ENCODE assay signal across 18 cellular contexts in genomic region chr5:52956915-52957747, GRCh38. TPM values are rescaled to one million over a fixed set of nuclear protein-coding genes. Genes with fewer than 3 reads are reported as not detected.
DNase-seq lines count a peak whose midpoint lies in the region; ATAC-seq, FAIRE-seq and TF ChIP-seq lines count a peak whose summit lies in the region.
"Had no signal": no experiment of that assay in that cellular context is flagged by ENCODE, and none has a peak within 500 bp of the region (broad histone marks: within the 10 kb centered on the region; RNA-seq: fewer than 3 reads in every experiment).

No MANE protein-coding gene starts in this region.

- no peak for FAIRE-seq in GM12891 (lab: Jason Lieb, UNC)

- DNase-seq in EH (ENCODE audit: low read depth) (peak; percentile 35), hepatic stellate cell (ENCODE audit: low spot score) (peak; percentile 16), DMS53 treated with DMSO at 0.1 percent for 48 hours (lab: John Stamatoyannopoulos, UW; ENCODE audit: unreplicated experiment) (no peak), GM12891 (ENCODE audit: insufficient read length, low spot score) (no peak), NCI-H2081 (lab: John Stamatoyannopoulos, UW) (no peak)
- DNase-seq: activated CD4-positive, alpha-beta memory T cell treated with anti-CD3 and anti-CD28 coated beads for 36 hours; amniotic stem cell; CD4-positive, alpha-beta memory T cell; gastrocnemius medialis; mesendoderm; NCI-H1417 treated with DMSO at 0.1 percent for 48 hours; NCI-H510A treated with DMSO at 0.1 percent for 48 hours; right lobe of liver; stimulated activated CD4-positive, alpha-beta T cell treated with anti-CD3 and anti-CD28 coated beads, Interleukin-2, amount 100 ng/mL, for 48 hours; thyroid gland had no signal

- TF ChIP-seq POLR2A in GM12891 (IDR thresholded peaks at IDR 0.05; ENCODE audit: low read depth, low read length): no peak

- ATAC-seq in GM19467 (IDR thresholded peaks at IDR 0.05; ENCODE audit: unreplicated experiment) (peak; percentile 80), HG03139 (IDR thresholded peaks at IDR 0.05; ENCODE audit: unreplicated experiment) (peak; percentile 93), GM18867 (IDR thresholded peaks at IDR 0.05; ENCODE audit: unreplicated experiment) (no peak)
- ATAC-seq: gastrocnemius medialis had no signal

TF ChIP-seq in GM12891, 5 proteins besides CTCF, POLR2A, EP300 and RAD21:
- TF ChIP-seq SPI1 (IDR thresholded peaks at IDR 0.05; ENCODE audit: low read depth, low read length) (no peak), TAF1 (IDR thresholded peaks at IDR 0.05; ENCODE audit: low read depth, low read length) (no peak), POU2F2 (IDR thresholded peaks at IDR 0.05; ENCODE audit: low read depth, low read length) (no peak), PAX5 (IDR thresholded peaks at IDR 0.05; ENCODE audit: insufficient read depth, low read length, severe bottlenecking) (no peak), POLR2AphosphoS5 (IDR thresholded peaks at IDR 0.05; ENCODE audit: low read depth, low read length) (no peak)

RNA-seq across cellular contexts. Expression of gene ITGA2, which starts 32.0 kb away (rescaled TPM):
- not detected for polyA plus RNA-seq in GM12891 (2012; ENCODE audit: low read depth, missing spikeins)

Comparison
In these comparisons a context has a peak if more than half of its experiments do, and no peak if none do; other contexts are left out.
1. DNase-seq: peak in EH (single experiment) and hepatic stellate cell (single experiment); none in DMS53 treated with DMSO at 0.1 percent for 48 hours (single experiment), GM12891 (single experiment) and NCI-H2081 (0 of 2).